ENCODE assay signal across 24 cellular contexts in the genomic region with DNA sequence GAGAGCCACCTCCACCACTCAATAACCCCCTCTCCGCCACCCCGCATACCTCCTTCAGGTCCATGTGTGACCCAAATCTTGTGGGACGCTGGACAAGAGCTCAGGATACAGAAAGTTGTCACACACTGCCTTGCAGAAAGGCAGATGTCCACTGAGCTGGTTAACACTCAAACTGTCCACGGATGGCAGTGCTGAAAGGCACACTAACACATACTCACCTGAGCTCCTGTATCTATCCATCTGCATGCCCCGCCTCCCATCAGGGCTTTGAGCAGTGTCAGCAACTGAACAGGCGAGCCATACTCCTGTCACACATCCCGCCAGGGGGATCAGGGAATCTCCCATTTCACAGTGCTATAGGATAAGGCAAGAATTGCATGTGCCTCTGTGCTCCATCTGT.
DNase-seq lines count a peak whose midpoint lies in the region; ATAC-seq, FAIRE-seq and TF ChIP-seq lines count a peak whose summit lies in the region.
"Had no signal": no experiment of that assay in that cellular context is flagged by ENCODE, and none has a peak within 500 bp of the region (broad histone marks: within the 10 kb centered on the region; RNA-seq: fewer than 3 reads in every experiment).

No MANE protein-coding gene starts in this region.

- intact Hi-C loops in ovary (cut with DNase I): no loop called here

- no peaks in the 10 kb centered on the region for H3K9me3 ChIP-seq in RWPE2 (ENCODE audit: severe bottlenecking)
- no peaks in the 10 kb centered on the region for H3K9me3 ChIP-seq in ovary
- H3K9me3 ChIP-seq: SJCRH30 had no signal

- H3K36me3 ChIP-seq in H7 (replicated peaks; ENCODE audit: control insufficient read depth, insufficient read depth, low read length) (no peaks in the 10 kb centered on the region), RWPE2 (ENCODE audit: low read depth) (no peaks in the 10 kb centered on the region), ovary (no peaks in the 10 kb centered on the region)
- H3K36me3 ChIP-seq: SJCRH30 had no signal

- no peak for TF ChIP-seq POLR2A in ovary (IDR thresholded peaks at IDR 0.05)

- WGBS in ovary, 3 donors: 82 to 86% (median 84%) methylated on average over 7 of the region's 7 CpGs

- peak; percentile 2 for DNase-seq in H7
- no peak for DNase-seq in RWPE2 (ENCODE audit: low spot score)
- DNase-seq in iPS DF 19.7 (ENCODE audit: low read depth, low spot score): peak; percentile 5
- DNase-seq in urothelium cell line (ENCODE audit: low spot score): no peak
- no peak for DNase-seq in ovary
- DNase-seq: C1 segment of cervical spinal cord; CD4-positive, alpha-beta memory T cell; COR-L47; GDM1; Karpas-422; NCI-H1105 treated with DMSO at 0.1 percent for 48 hours; NCI-H2029; NCI-H446; NCI-H526; NK-92 treated with Interleukin-12 subunit alpha and Interleukin-12 subunit beta, amount 100 ng/mL, for 24 hours; PC-3; SJCRH30 had no signal

- H3K27ac ChIP-seq in RWPE2 (ENCODE audit: poor library complexity, severe bottlenecking): no peak overlapping the region
- H3K27ac ChIP-seq in ovary: no peak overlapping the region
- H3K27ac ChIP-seq: HL-60, SJCRH30 had no signal

- TF ChIP-seq EP300 in ovary (IDR thresholded peaks at IDR 0.05): no peak

- TF ChIP-seq CTCF in RWPE2 (IDR thresholded peaks at IDR 0.05; ENCODE audit: poor library complexity, severe bottlenecking): no peak
- TF ChIP-seq CTCF in ovary (IDR thresholded peaks at IDR 0.05): no peak

- FAIRE-seq in urothelium cell line (lab: Jason Lieb, UNC): peak; percentile 74
- FAIRE-seq: GM12878, H54 had no signal

- ATAC-seq in RWPE2 (ENCODE audit: low read depth): peak; percentile 25; the same call in 1 of the 3 replicates
- no peak for ATAC-seq in GM19467 (IDR thresholded peaks at IDR 0.05; ENCODE audit: unreplicated experiment)
- no peak for ATAC-seq in HG03432 (IDR thresholded peaks at IDR 0.05; ENCODE audit: unreplicated experiment)
- ATAC-seq: GM12878, PC-3, Right ventricle myocardium inferior, SK-N-SH treated with all-trans-retinoic acid at 6 μM for 48 hours had no signal

- H3K4me1 ChIP-seq in RWPE2 (ENCODE audit: insufficient read depth, poor library complexity, severe bottlenecking) (no peaks in the 10 kb centered on the region), ovary (ENCODE audit: insufficient read depth) (no peaks in the 10 kb centered on the region)
- H3K4me1 ChIP-seq: SJCRH30 had no signal

- no peak overlapping the region for H3K4me3 ChIP-seq in H7 (ENCODE audit: insufficient read depth, low read depth, low read length)
- no peak overlapping the region for H3K4me3 ChIP-seq in RWPE2 (ENCODE audit: severe bottlenecking)
- no peak overlapping the region for H3K4me3 ChIP-seq in ovary
- H3K4me3 ChIP-seq: GM12878, SJCRH30 had no signal

- H3K27me3 ChIP-seq in H7 (ENCODE audit: control insufficient read depth, insufficient read depth, low read length): no peaks in the 10 kb centered on the region
- H3K27me3 ChIP-seq in RWPE2 (ENCODE audit: insufficient read depth, poor library complexity, severe bottlenecking): no peaks in the 10 kb centered on the region
- H3K27me3 ChIP-seq in ovary: no peaks in the 10 kb centered on the region
- H3K27me3 ChIP-seq: SJCRH30 had no signal

Comparison
In these comparisons a context has a peak if more than half of its experiments do, and no peak if none do; other contexts are left out.
1. DNase-seq: peak in H7 (single experiment) and iPS DF 19.7 (single experiment); none in RWPE2 (single experiment), urothelium cell line (single experiment) and ovary (0 of 5).